ENCODE assay signal across 11 cellular contexts in genomic region chr11:3826721-3827120, GRCh38. TPM values are rescaled to one million over a fixed set of nuclear protein-coding genes. Genes with fewer than 3 reads are reported as not detected.
DNase-seq lines count a peak whose midpoint lies in the region; ATAC-seq and TF ChIP-seq lines count a peak whose summit lies in the region.
"Had no signal": no experiment of that assay in that cellular context is flagged by ENCODE, and none has a peak within 500 bp of the region (broad histone marks: within the 10 kb centered on the region; RNA-seq: fewer than 3 reads in every experiment).

No MANE protein-coding gene starts in this region.

- H3K27me3 ChIP-seq in GM23338 (ENCODE audit: insufficient read depth), result no peaks in the 10 kb centered on the region
- no peaks in the 10 kb centered on the region for H3K27me3 ChIP-seq in iPS-15b (ENCODE audit: control insufficient read depth, insufficient read depth, low read length)

- H3K79me2 ChIP-seq in GM23338 (replicated peaks; ENCODE audit: insufficient read depth), result 0 out of 2 replicates have a peak, but pooled peaks cover 6% of the 10 kb centered on the region

- H3K27me3 Mint-ChIP-seq in GM23338 (ENCODE audit: insufficient read depth, low read depth, poor library complexity), result peaks cover 21% of the 10 kb centered on the region
- H3K27me3 Mint-ChIP-seq in activated T-helper 1 cell treated with anti-CD3 and anti-CD28 coated beads, Interleukin-12 subunit alpha, Interleukin-12 subunit beta, Interleukin-2, Interleukin-4 antibody, amounts not matched to agents 30 ng/mL and 10 ng/mL and 1 ng/mL, durations not matched to agents 14 hours and 24 hours and 36 hours (ENCODE audit: insufficient read depth), result no peaks in the 10 kb centered on the region
- H3K27me3 Mint-ChIP-seq: activated CD8-positive, alpha-beta memory T cell treated with anti-CD3 and anti-CD28 coated beads, Interleukin-2, amount 10 ng/mL, durations not matched to agents 7 days and 5 days had no signal

- peak overlapping the region; percentile 43 for H3K27ac Mint-ChIP-seq in GM23338
- H3K27ac Mint-ChIP-seq in activated T-helper 1 cell treated with anti-CD3 and anti-CD28 coated beads, Interleukin-12 subunit alpha, Interleukin-12 subunit beta, Interleukin-2, Interleukin-4 antibody, amounts not matched to agents 30 ng/mL and 10 ng/mL and 1 ng/mL, durations not matched to agents 14 hours and 24 hours and 36 hours, result peak overlapping the region; percentile 51

- H3F3A ChIP-seq in GM23338 (replicated peaks; ENCODE audit: low read depth), result 0 out of 2 replicates have a peak, but pooled peaks cover 3% of the 10 kb centered on the region

- TF ChIP-seq CTCF in GM23338 (conservative IDR thresholded peaks at IDR 0.05; ENCODE audit: low read depth in 2 of 2) (no peak), foreskin fibroblast (IDR thresholded peaks at IDR 0.05; ENCODE audit: low read depth, low read length) (no peak)

- peaks cover 12% of the 10 kb centered on the region for H4K20me1 ChIP-seq in GM23338 (replicated peaks; ENCODE audit: insufficient read depth)

- peak overlapping the region; percentile 22; the same call in 1 of the 3 replicates for H3K4me3 Mint-ChIP-seq in GM23338
- no peak overlapping the region for H3K4me3 Mint-ChIP-seq in activated T-helper 1 cell treated with anti-CD3 and anti-CD28 coated beads, Interleukin-12 subunit alpha, Interleukin-12 subunit beta, Interleukin-2, Interleukin-4 antibody, amounts not matched to agents 30 ng/mL and 10 ng/mL and 1 ng/mL, durations not matched to agents 14 hours and 24 hours and 36 hours
- H3K4me3 Mint-ChIP-seq: activated CD8-positive, alpha-beta memory T cell treated with anti-CD3 and anti-CD28 coated beads, Interleukin-2, amount 10 ng/mL, durations not matched to agents 7 days and 5 days had no signal

- no peaks in the 10 kb centered on the region for H3K9me2 ChIP-seq in GM23338 (ENCODE audit: insufficient read depth)

- H3K9ac ChIP-seq in iPS-15b (ENCODE audit: low read depth, low read length), result no peak overlapping the region

- DNase-seq in GM23338 (ENCODE audit: low spot score) (peak; percentile 60), pons (ENCODE audit: low spot score) (peak; percentile 98), AG08395 (ENCODE audit: low spot score) (no peak), foreskin fibroblast (no peak)
- no peak for DNase-seq in activated T-helper 1 cell treated with anti-CD3 and anti-CD28 coated beads, Interleukin-12 subunit alpha, Interleukin-12 subunit beta, Interleukin-2, Interleukin-4 antibody, amounts not matched to agents 30 ng/mL and 10 ng/mL and 1 ng/mL, durations not matched to agents 14 hours and 24 hours and 36 hours (ENCODE audit: low spot score)
- DNase-seq: activated CD8-positive, alpha-beta memory T cell treated with anti-CD3 and anti-CD28 coated beads, Interleukin-2, amount 10 ng/mL, durations not matched to agents 7 days and 5 days; MM.1S; NCI-H2081 treated with DMSO at 0.1 percent for 48 hours had no signal

- no peaks in the 10 kb centered on the region for H3K9me3 Mint-ChIP-seq in GM23338
- no peaks in the 10 kb centered on the region for H3K9me3 Mint-ChIP-seq in activated T-helper 1 cell treated with anti-CD3 and anti-CD28 coated beads, Interleukin-12 subunit alpha, Interleukin-12 subunit beta, Interleukin-2, Interleukin-4 antibody, amounts not matched to agents 30 ng/mL and 10 ng/mL and 1 ng/mL, durations not matched to agents 14 hours and 24 hours and 36 hours

- H3K9me3 ChIP-seq in iPS-15b (ENCODE audit: control insufficient read depth, insufficient read depth, low read length), result no peaks in the 10 kb centered on the region

- H3K4me2 ChIP-seq in GM23338, result peak overlapping the region; percentile 65

- ATAC-seq in GM23338, result peak; percentile 73
- no peak for ATAC-seq in GM19324 (IDR thresholded peaks at IDR 0.05; ENCODE audit: low FRiP score, unreplicated experiment)
- ATAC-seq: activated CD8-positive, alpha-beta memory T cell treated with anti-CD3 and anti-CD28 coated beads, Interleukin-2, amount 10 ng/mL, durations not matched to agents 7 days and 5 days; HCT116 had no signal

- H3K36me3 ChIP-seq in GM23338 (ENCODE audit: insufficient read depth) (no peaks in the 10 kb centered on the region), iPS-15b (ENCODE audit: control insufficient read depth, insufficient read depth, low read length) (peaks cover 18% of the 10 kb centered on the region)

- intact Hi-C loops in activated T-helper 1 cell treated with anti-CD3 and anti-CD28 coated beads, Interleukin-12 subunit alpha, Interleukin-12 subunit beta, Interleukin-2, Interleukin-4 antibody, amounts not matched to agents 30 ng/mL and 10 ng/mL and 1 ng/mL, durations not matched to agents 14 hours and 24 hours and 36 hours (cut with micrococcal nuclease), result no loop called here

- H3K36me3 Mint-ChIP-seq in GM23338 (ENCODE audit: low read depth), result peaks cover 51% of the 10 kb centered on the region
- H3K36me3 Mint-ChIP-seq in activated T-helper 1 cell treated with anti-CD3 and anti-CD28 coated beads, Interleukin-12 subunit alpha, Interleukin-12 subunit beta, Interleukin-2, Interleukin-4 antibody, amounts not matched to agents 30 ng/mL and 10 ng/mL and 1 ng/mL, durations not matched to agents 14 hours and 24 hours and 36 hours (ENCODE audit: low read depth), result peaks cover 59% of the 10 kb centered on the region

- H3K4me1 ChIP-seq in GM23338 (ENCODE audit: insufficient read depth) (peaks cover 31% of the 10 kb centered on the region), iPS-15b (ENCODE audit: control insufficient read depth, insufficient read depth, low read length) (peaks cover 25% of the 10 kb centered on the region)

- peak overlapping the region; percentile 77 for H3K27ac ChIP-seq in GM23338 (ENCODE audit: low read depth)

- peak overlapping the region; percentile 34; the same call in 1 of the 2 replicates for H3K4me3 ChIP-seq in GM23338
- H3K4me3 ChIP-seq in iPS-15b (ENCODE audit: low read depth, low read length), result peak overlapping the region; percentile 22
- no peak overlapping the region for H3K4me3 ChIP-seq in foreskin fibroblast (ENCODE audit: low read depth in 1 of 2, low read length in 2 of 2)

- no peak overlapping the region for H2AFZ ChIP-seq in GM23338

- peaks cover 39% of the 10 kb centered on the region for H3K4me1 Mint-ChIP-seq in GM23338
- H3K4me1 Mint-ChIP-seq in activated T-helper 1 cell treated with anti-CD3 and anti-CD28 coated beads, Interleukin-12 subunit alpha, Interleukin-12 subunit beta, Interleukin-2, Interleukin-4 antibody, amounts not matched to agents 30 ng/mL and 10 ng/mL and 1 ng/mL, durations not matched to agents 14 hours and 24 hours and 36 hours (ENCODE audit: low read depth), result peaks cover 50% of the 10 kb centered on the region

TF ChIP-seq in GM23338, 12 proteins besides CTCF, POLR2A, EP300 and RAD21:
- TF ChIP-seq ETS1 (IDR thresholded peaks at IDR 0.05) (no peak), EZH2 (IDR thresholded peaks at IDR 0.05; ENCODE audit: low read depth, unreplicated experiment) (no peak), ZNF331 (CRISPR knock-in tag; IDR thresholded peaks at IDR 0.05; ENCODE audit: low read depth) (no peak), POLR2AphosphoS5 (IDR thresholded peaks at IDR 0.05; ENCODE audit: low read depth) (no peak)

RNA-seq across cellular contexts. Expression of gene RHOG, which starts 14.0 kb away (rescaled TPM):
- 38.6 and 39.5 TPM in 2 replicates for total RNA-seq in GM23338 (2014; rRNA removed; shearing (Covaris generic))
- polyA plus RNA-seq in GM23338 (2016; fragmentation: Nextera tagmentation; extraction: Ambion mirVana), result 23.2 and 26.3 TPM in 2 replicates
- total RNA-seq in activated T-helper 1 cell treated with anti-CD3 and anti-CD28 coated beads, Interleukin-12 subunit alpha, Interleukin-12 subunit beta, Interleukin-2, Interleukin-4 antibody, amounts not matched to agents 30 ng/mL and 10 ng/mL and 1 ng/mL, durations not matched to agents 14 hours and 24 hours and 36 hours, result 170 and 179 TPM in 2 replicates

RNA-seq across cellular contexts. Expression of gene PGAP2, which starts 18.4 kb away (rescaled TPM):
- total RNA-seq in GM23338 (2014; rRNA removed; shearing (Covaris generic)), result 43.2 TPM in 2 replicates
- polyA plus RNA-seq in GM23338 (2016; fragmentation: Nextera tagmentation; extraction: Ambion mirVana), result 37.8 and 39.3 TPM in 2 replicates
- 29.8 and 30.1 TPM in 2 replicates for total RNA-seq in activated T-helper 1 cell treated with anti-CD3 and anti-CD28 coated beads, Interleukin-12 subunit alpha, Interleukin-12 subunit beta, Interleukin-2, Interleukin-4 antibody, amounts not matched to agents 30 ng/mL and 10 ng/mL and 1 ng/mL, durations not matched to agents 14 hours and 24 hours and 36 hours

RNA-seq across cellular contexts. Expression of gene STIM1, which starts 28.7 kb away (rescaled TPM):
- total RNA-seq in GM23338 (2014; rRNA removed; shearing (Covaris generic)), result 9.3 and 14.0 TPM in 2 replicates
- 3.5 and 3.9 TPM in 2 replicates for polyA plus RNA-seq in GM23338 (2016; fragmentation: Nextera tagmentation; extraction: Ambion mirVana)
- total RNA-seq in activated T-helper 1 cell treated with anti-CD3 and anti-CD28 coated beads, Interleukin-12 subunit alpha, Interleukin-12 subunit beta, Interleukin-2, Interleukin-4 antibody, amounts not matched to agents 30 ng/mL and 10 ng/mL and 1 ng/mL, durations not matched to agents 14 hours and 24 hours and 36 hours, result 61.7 and 68.0 TPM in 2 replicates

RNA-seq across cellular contexts. Expression of gene NUP98, which starts 29.4 kb away (rescaled TPM):
- 170 and 174 TPM in 2 replicates for total RNA-seq in GM23338 (2014; rRNA removed; shearing (Covaris generic))
- polyA plus RNA-seq in GM23338 (2016; fragmentation: Nextera tagmentation; extraction: Ambion mirVana), result 20.7 and 23.9 TPM in 2 replicates
- 122 and 123 TPM in 2 replicates for total RNA-seq in activated T-helper 1 cell treated with anti-CD3 and anti-CD28 coated beads, Interleukin-12 subunit alpha, Interleukin-12 subunit beta, Interleukin-2, Interleukin-4 antibody, amounts not matched to agents 30 ng/mL and 10 ng/mL and 1 ng/mL, durations not matched to agents 14 hours and 24 hours and 36 hours

Comparison
In these comparisons a context has a peak if more than half of its experiments do, and no peak if none do; other contexts are left out.
1. DNase-seq: peak in GM23338 (single experiment) and pons (single experiment); none in activated T-helper 1 cell treated with anti-CD3 and anti-CD28 coated beads, Interleukin-12 subunit alpha, Interleukin-12 subunit beta, Interleukin-2, Interleukin-4 antibody, amounts not matched to agents 30 ng/mL and 10 ng/mL and 1 ng/mL, durations not matched to agents 14 hours and 24 hours and 36 hours (single experiment), AG08395 (single experiment) and foreskin fibroblast (0 of 2).
2. H3K4me3 ChIP-seq: peak in GM23338 (single experiment) and iPS-15b (single experiment); none in foreskin fibroblast (0 of 2).